In genomic region chr15:35505816-35506215, GRCh38 we compare ENCODE assay signal across 17 cellular contexts.
A peak's percentile ranks its signal among the peaks of the same experiment; 100 is the strongest.
DNase-seq lines count a peak whose midpoint lies in the region; ATAC-seq lines count a peak whose summit lies in the region.
"Had no signal": no experiment of that assay in that cellular context is flagged by ENCODE, and none has a peak within 500 bp of the region (broad histone marks: within the 10 kb centered on the region; RNA-seq: fewer than 3 reads in every experiment).

No MANE protein-coding gene starts in this region.

- no peak for ATAC-seq in GM21825 (IDR thresholded peaks at IDR 0.05; ENCODE audit: unreplicated experiment)
- no peak for ATAC-seq in GM19397 (IDR thresholded peaks at IDR 0.05; ENCODE audit: unreplicated experiment)
- no peak for ATAC-seq in GM21529 (IDR thresholded peaks at IDR 0.05; ENCODE audit: unreplicated experiment)

- DNase-seq in NOMO-1 treated with DMSO at 0.1 percent for 48 hours (lab: John Stamatoyannopoulos, UW; ENCODE audit: unreplicated experiment) (peak; percentile 17), NOMO-1 treated with dmso at 0.1 percent for 144 hours (lab: John Stamatoyannopoulos, UW; ENCODE audit: unreplicated experiment) (no peak), RPMI8226 (peak; percentile 8), medulla oblongata (ENCODE audit: extremely low spot score) (peak; percentile 5), NCI-H526 (lab: John Stamatoyannopoulos, UW) (no peak)
- DNase-seq: 8988T; activated CD4-positive, CD25-positive, alpha-beta regulatory T cell; activated CD8-positive, alpha-beta memory T cell treated with anti-CD3 and anti-CD28 coated beads for 24 hours; endodermal cell; head of caudate nucleus; left ventricle myocardium inferior; NCI-H526 treated with DMSO at 0.1 percent for 48 hours; stimulated activated CD4-positive, alpha-beta T cell treated with anti-CD3 and anti-CD28 coated beads, Interleukin-2, amount 100 ng/mL, for 24 hours; trophoblast cell had no signal

Comparison
In these comparisons a context has a peak if more than half of its experiments do, and no peak if none do; other contexts are left out.
1. DNase-seq: peak in NOMO-1 treated with DMSO at 0.1 percent for 48 hours (single experiment), RPMI8226 (single experiment) and medulla oblongata (single experiment); none in NOMO-1 treated with dmso at 0.1 percent for 144 hours (single experiment) and NCI-H526 (0 of 2).